9 cellular contexts compared by ENCODE assay signal in genomic region chr10:86399879-86400704, GRCh38. TPM values are rescaled to one million over a fixed set of nuclear protein-coding genes. Genes with fewer than 3 reads are reported as not detected.
DNase-seq lines count a peak whose midpoint lies in the region; ATAC-seq, FAIRE-seq and TF ChIP-seq lines count a peak whose summit lies in the region.
"Had no signal": no experiment of that assay in that cellular context is flagged by ENCODE, and none has a peak within 500 bp of the region (broad histone marks: within the 10 kb centered on the region; RNA-seq: fewer than 3 reads in every experiment).

No MANE protein-coding gene starts in this region.

- H3K27ac Mint-ChIP-seq in central memory CD8-positive, alpha-beta T cell (ENCODE audit: low read depth), result peak overlapping the region; percentile 79

- ATAC-seq in GM19035 (IDR thresholded peaks at IDR 0.05; ENCODE audit: unreplicated experiment) (peak; percentile 82), HG03342 (IDR thresholded peaks at IDR 0.05; ENCODE audit: unreplicated experiment) (peak; percentile 91)
- ATAC-seq in central memory CD8-positive, alpha-beta T cell (replicated peaks; ENCODE audit: extremely low read depth, poor library complexity, severe bottlenecking), result peak; percentile 86

- H3K79me2 ChIP-seq in keratinocyte (ENCODE audit: control insufficient read depth, insufficient read depth, low read length), result no peaks in the 10 kb centered on the region

- peaks cover 17% of the 10 kb centered on the region for H3K27me3 ChIP-seq in keratinocyte (ENCODE audit: control insufficient read depth, extremely low read depth, insufficient read depth, low read length)

- peak overlapping the region; percentile 92 for H2AFZ ChIP-seq in keratinocyte (ENCODE audit: control insufficient read depth, low read length)

- peak overlapping the region; percentile 89 for H3K4me2 ChIP-seq in keratinocyte (ENCODE audit: control insufficient read depth, extremely low read depth, insufficient read depth, low read depth, low read length)

- TF ChIP-seq CTCF in keratinocyte (optimal IDR thresholded peaks at IDR 0.05 in 1 of 3, IDR thresholded peaks at IDR 0.05 in 1 of 3, conservative IDR thresholded peaks at IDR 0.05 in 1 of 3; ENCODE audit: extremely low read depth in 1 of 3, insufficient read depth in 2 of 3, low read length in 3 of 3), result peak; percentile 72 to 98 (median 91)

- no peaks in the 10 kb centered on the region for H3K27me3 Mint-ChIP-seq in central memory CD8-positive, alpha-beta T cell

- no peaks in the 10 kb centered on the region for H3K9me3 ChIP-seq in keratinocyte (ENCODE audit: control insufficient read depth, low read depth, low read length)

- FAIRE-seq in keratinocyte (lab: Jason Lieb, UNC), result peak; percentile 46
- FAIRE-seq: islet of Langerhans had no signal

- DNase-seq in Ammon's horn (ENCODE audit: low spot score), result peak; percentile 97
- DNase-seq in NCI-H345 (lab: John Stamatoyannopoulos, UW), result peak; percentile 88
- peak; percentile 83 to 97 (median 92) for DNase-seq in activated CD4-positive, CD25-positive, alpha-beta regulatory T cell (lab: John Stamatoyannopoulos, UW)
- DNase-seq in central memory CD8-positive, alpha-beta T cell (ENCODE audit: low spot score in 2 of 2), result peak; percentile 83 to 91
- peak; percentile 46 for DNase-seq in keratinocyte (ENCODE audit: low read depth, low spot score)
- DNase-seq in stimulated activated CD4-positive, alpha-beta T cell treated with anti-CD3 and anti-CD28 coated beads, Interleukin-12 subunit alpha, Interleukin-12 subunit beta, amount 100 ng/mL, for 48 hours (ENCODE audit: low read depth in 2 of 3, low spot score in 1 of 3), result peak; percentile 91 to 96 (median 95)

- H3K36me3 ChIP-seq in keratinocyte (ENCODE audit: control insufficient read depth in 2 of 2, extremely low read depth in 1 of 2, insufficient read depth in 2 of 2, low read length in 2 of 2), result no peaks in the 10 kb centered on the region

- peak overlapping the region; percentile 14 for H3K27ac ChIP-seq in keratinocyte (ENCODE audit: control insufficient read depth, insufficient read depth, low read length)

- H3K9me3 Mint-ChIP-seq in central memory CD8-positive, alpha-beta T cell, result no peaks in the 10 kb centered on the region

- H3K9me1 ChIP-seq in keratinocyte (ENCODE audit: control insufficient read depth, extremely low read depth, insufficient read depth, low read length), result no peaks in the 10 kb centered on the region

- H3K4me1 ChIP-seq in keratinocyte (ENCODE audit: control insufficient read depth, extremely low read depth, insufficient read depth, low read length), result peaks cover 10% of the 10 kb centered on the region

- H3K4me3 ChIP-seq in keratinocyte (ENCODE audit: control insufficient read depth in 2 of 3, extremely low read depth in 1 of 3, insufficient read depth in 2 of 3, low read depth in 1 of 3, low read length in 3 of 3), result peak overlapping the region; percentile 63 to 77 (median 66)

- H3K36me3 Mint-ChIP-seq in central memory CD8-positive, alpha-beta T cell (ENCODE audit: insufficient read depth), result peaks cover 2% of the 10 kb centered on the region

- dilution Hi-C loops in keratinocyte (cut with MboI; ENCODE audit: extremely low pct_ligation_motif_present, low sequenced_read_pairs), result no loop called here

- H3K4me3 Mint-ChIP-seq in central memory CD8-positive, alpha-beta T cell, result peak overlapping the region; percentile 84

- peaks cover 8% of the 10 kb centered on the region for H3K4me1 Mint-ChIP-seq in central memory CD8-positive, alpha-beta T cell

- no peaks in the 10 kb centered on the region for H4K20me1 ChIP-seq in keratinocyte (ENCODE audit: control insufficient read depth, extremely low read depth, insufficient read depth, low read length)

- peak overlapping the region; percentile 63 for H3K9ac ChIP-seq in keratinocyte (ENCODE audit: control insufficient read depth, extremely low read depth, insufficient read depth, low read length)

RNA-seq across cellular contexts. Expression of gene GRID1, which starts 33.5 kb away (rescaled TPM):
- 0.01 to 0.03 TPM (median 0.03 TPM) in 3 replicates for polyA plus RNA-seq in keratinocyte
- polyA plus RNA-seq in keratinocyte (2011; ENCODE audit: low read depth), result 0.14 TPM
- polyA plus RNA-seq in keratinocyte (2011; cell fraction: cytosol; rRNA removed), result 0.06 TPM in 2 replicates
- polyA plus RNA-seq in keratinocyte (2011; cell fraction: nucleus; rRNA removed), result 0.04 TPM in 1 of 2 replicates, not detected in the other
- 0.49 TPM in 1 of 2 replicates, not detected in the other for polyA plus RNA-seq in keratinocyte (2012; ENCODE audit: low replicate concordance)
- 0.20 to 0.98 TPM in 2 of 3 replicates, not detected in the other for polyA minus RNA-seq in keratinocyte
- not detected for polyA minus RNA-seq in keratinocyte (2011; cell fraction: cytosol; rRNA and poly(A)+ RNA removed)
- 0.16 and 0.42 TPM in 2 replicates for polyA minus RNA-seq in keratinocyte (2011; cell fraction: nucleus; rRNA and poly(A)+ RNA removed)

Comparison
In these comparisons a context has a peak if more than half of its experiments do, and no peak if none do; other contexts are left out.
1. Peak in every context shown above with its lines: DNase-seq, ATAC-seq, H3K4me3 ChIP-seq and H3K27ac ChIP-seq.
2. DNase-seq: peak in every context shown above with its lines; median percentile 97 in Ammon's horn; 95 in stimulated activated CD4-positive, alpha-beta T cell treated with anti-CD3 and anti-CD28 coated beads, Interleukin-12 subunit alpha, Interleukin-12 subunit beta, amount 100 ng/mL, for 48 hours; 92 in activated CD4-positive, CD25-positive, alpha-beta regulatory T cell; 88 in NCI-H345; 87 in central memory CD8-positive, alpha-beta T cell; 46 in keratinocyte.